12 cellular contexts compared by ENCODE assay signal in genomic region chr6:6678185-6678671, GRCh38.
DNase-seq lines count a peak whose midpoint lies in the region; ATAC-seq and TF ChIP-seq lines count a peak whose summit lies in the region.
"Had no signal": no experiment of that assay in that cellular context is flagged by ENCODE, and none has a peak within 500 bp of the region (broad histone marks: within the 10 kb centered on the region; RNA-seq: fewer than 3 reads in every experiment).

No MANE protein-coding gene starts in this region.

- H3K9me3 Mint-ChIP-seq in glutamatergic neuron (ENCODE audit: unreplicated experiment) = peaks cover under 1% of the 10 kb centered on the region

- peaks cover 19% of the 10 kb centered on the region for H3K4me1 Mint-ChIP-seq in glutamatergic neuron (ENCODE audit: low read depth, unreplicated experiment)

- peak overlapping the region; percentile 57 for H3K27ac Mint-ChIP-seq in glutamatergic neuron (ENCODE audit: unreplicated experiment)

- ATAC-seq in Right ventricle myocardium superior (ENCODE audit: poor library complexity) = peak; percentile 6
- peak; percentile 13 for ATAC-seq in upper lobe of right lung
- no peak for ATAC-seq in aorta (ENCODE audit: low FRiP score)

- no peaks in the 10 kb centered on the region for H3K27me3 Mint-ChIP-seq in glutamatergic neuron (ENCODE audit: unreplicated experiment)

- no peaks in the 10 kb centered on the region for H3K27me3 ChIP-seq in right atrium auricular region
- no peaks in the 10 kb centered on the region for H3K27me3 ChIP-seq in upper lobe of right lung
- no peaks in the 10 kb centered on the region for H3K27me3 ChIP-seq in aorta (ENCODE audit: control insufficient read depth in 1 of 2, insufficient read depth in 2 of 2, low read length in 1 of 2)
- H3K27me3 ChIP-seq: BE2C, uterus had no signal

- H3K4me3 ChIP-seq in right atrium auricular region (no peak overlapping the region), SK-N-MC (no peak overlapping the region), upper lobe of right lung (no peak overlapping the region), coronary artery (no peak overlapping the region), aorta (ENCODE audit: low read length in 2 of 2) (no peak overlapping the region)
- H3K4me3 ChIP-seq: uterus had no signal

- H3K4me1 ChIP-seq in right atrium auricular region (peaks cover 0 to 12% of the 10 kb centered on the region in 2 donors), upper lobe of right lung (peaks cover 29% of the 10 kb centered on the region), aorta (ENCODE audit: control insufficient read depth in 1 of 2, insufficient read depth in 2 of 2, low read length in 2 of 2) (no peaks in the 10 kb centered on the region)
- H3K4me1 ChIP-seq: uterus had no signal

- WGBS in aorta, 2 donors = 78 to 79% methylated on average over 12 of the region's 12 CpGs

- no peak for TF ChIP-seq CTCF in right atrium auricular region (IDR thresholded peaks at IDR 0.05)
- TF ChIP-seq CTCF in glutamatergic neuron (IDR thresholded peaks at IDR 0.05; ENCODE audit: partially characterized antibody, unreplicated experiment) = no peak
- no peak for TF ChIP-seq CTCF in upper lobe of right lung (IDR thresholded peaks at IDR 0.05)
- no peak for TF ChIP-seq CTCF in coronary artery (IDR thresholded peaks at IDR 0.05)

- H3K9me3 ChIP-seq in right atrium auricular region (no peaks in the 10 kb centered on the region), SK-N-MC (ENCODE audit: low read depth, low read length) (no peaks in the 10 kb centered on the region), upper lobe of right lung (no peaks in the 10 kb centered on the region), aorta (ENCODE audit: control insufficient read depth, low read length) (no peaks in the 10 kb centered on the region)
- H3K9me3 ChIP-seq: BE2C, uterus had no signal

- intact Hi-C loops in Right ventricle myocardium superior (cut with DNase I) (loop anchor here (5.0 kb wide), 1 partner anchor 564 kb away; no protein-coding TSS in a partner anchor), upper lobe of right lung (cut with DNase I) (no loop called here), aorta (cut with DNase I) (loop anchor here (5.0 to 10.0 kb wide), 2 partner anchors 564 to 937 kb away; no protein-coding TSS in a partner anchor)

- no peaks in the 10 kb centered on the region for H3K36me3 ChIP-seq in right atrium auricular region
- no peaks in the 10 kb centered on the region for H3K36me3 ChIP-seq in SK-N-MC (ENCODE audit: insufficient read depth, low read length)
- no peaks in the 10 kb centered on the region for H3K36me3 ChIP-seq in upper lobe of right lung
- H3K36me3 ChIP-seq in aorta (ENCODE audit: control insufficient read depth in 1 of 2, insufficient read depth in 2 of 2, low read length in 1 of 2) = no peaks in the 10 kb centered on the region
- H3K36me3 ChIP-seq: BE2C, uterus had no signal

- H3K4me3 Mint-ChIP-seq in glutamatergic neuron (ENCODE audit: unreplicated experiment) = no peak overlapping the region

- H3K27ac ChIP-seq in right atrium auricular region (no peak overlapping the region), SK-N-MC (peak overlapping the region; percentile 97), upper lobe of right lung (peak overlapping the region; percentile 58), coronary artery (no peak overlapping the region), aorta (ENCODE audit: low read depth in 1 of 2, low read length in 2 of 2) (no peak overlapping the region)

- no peak for DNase-seq in Right ventricle myocardium superior
- DNase-seq in right atrium auricular region (ENCODE audit: low spot score) = no peak
- DNase-seq in SK-N-MC (ENCODE audit: low read depth, low spot score) = no peak
- DNase-seq in glutamatergic neuron = no peak
- no peak for DNase-seq in upper lobe of right lung
- DNase-seq in coronary artery (ENCODE audit: low spot score) = no peak
- no peak for DNase-seq in NCI-H524 treated with DMSO at 0.1 percent for 48 hours (lab: John Stamatoyannopoulos, UW)
- no peak for DNase-seq in aorta
- DNase-seq: activated effector memory CD4-positive, alpha-beta T cell treated with Interleukin-2 at 50 U/mL for 16 hours; BE2C; stimulated activated CD4-positive, alpha-beta T cell treated with anti-CD3 and anti-CD28 coated beads, Interleukin-4, amount 100 ng/mL, for 1 hour; uterus had no signal

- peaks cover 2% of the 10 kb centered on the region for H3K36me3 Mint-ChIP-seq in glutamatergic neuron (ENCODE audit: unreplicated experiment)

- peak overlapping the region; percentile 51 for H3K9ac ChIP-seq in SK-N-MC (ENCODE audit: insufficient read length)

Comparison
In these comparisons a context has a peak if more than half of its experiments do, and no peak if none do; other contexts are left out.
1. H3K27ac ChIP-seq: peak in SK-N-MC (single experiment) and upper lobe of right lung (single experiment); none in right atrium auricular region (0 of 2), coronary artery (0 of 2) and aorta (0 of 2).